In genomic region chr12:27000962-27001361, GRCh38 we compare ENCODE assay signal across 11 cellular contexts.
"Had no signal": no experiment of that assay in that cellular context is flagged by ENCODE, and none has a peak within 500 bp of the region (broad histone marks: within the 10 kb centered on the region; RNA-seq: fewer than 3 reads in every experiment).

No MANE protein-coding gene starts in this region.

- H3K9me3 ChIP-seq: left lung, sigmoid colon, tibial nerve had no signal

- H3K36me3 ChIP-seq: cardiac muscle cell had no signal

- H3K27me3 Mint-ChIP-seq: stimulated activated naive B cell treated with anti-CD40 and anti-IgM and Interleukin-4, amounts not matched to agents 10 μg/mL and 1 μg/mL and 100 μg/mL, for 72 hours had no signal

- H3K27me3 ChIP-seq: cardiac muscle cell, left lung, sigmoid colon, tibial nerve had no signal

- H3K27ac Mint-ChIP-seq: nephron progenitor cell; stimulated activated naive B cell treated with anti-CD40 and anti-IgM and Interleukin-4, amounts not matched to agents 10 μg/mL and 1 μg/mL and 100 μg/mL, for 72 hours had no signal

- H3K4me3 Mint-ChIP-seq: nephron progenitor cell; stimulated activated naive B cell treated with anti-CD40 and anti-IgM and Interleukin-4, amounts not matched to agents 10 μg/mL and 1 μg/mL and 100 μg/mL, for 72 hours had no signal

- H3K4me3 ChIP-seq: cardiac muscle cell, left lung, sigmoid colon, tibial nerve had no signal

- H3K9me3 Mint-ChIP-seq: nephron progenitor cell had no signal

- H3K27ac ChIP-seq: cardiac muscle cell, sigmoid colon, tibial nerve had no signal

- DNase-seq: activated CD4-positive, alpha-beta T cell treated with anti-CD3 and anti-CD28 coated beads, Interleukin-2, amount 50 U/mL, for 1 hour; activated T-cell treated with anti-CD3 and anti-CD28 coated beads, Interleukin-2, amount 50 U/mL, for 48 hours; foreskin melanocyte; head of caudate nucleus; left lung; nephron progenitor cell; sigmoid colon; stimulated activated CD4-positive, alpha-beta T cell treated with anti-CD3 and anti-CD28 coated beads, Interleukin-2, amount 100 ng/mL, for 24 hours; stimulated activated naive B cell treated with anti-CD40 and anti-IgM and Interleukin-4, amounts not matched to agents 10 μg/mL and 1 μg/mL and 100 μg/mL, for 72 hours had no signal
